1 cellular context compared by ENCODE assay signal in genomic region chr15:84747423-84748273, GRCh38.
A peak's percentile ranks its signal among the peaks of the same experiment; 100 is the strongest.
TF ChIP-seq lines count a peak whose summit lies in the region.

No MANE protein-coding gene starts in this region.

TF ChIP-seq in HepG2, 621 proteins besides CTCF, POLR2A, EP300 and RAD21 (continued from another document and continues in another):
- TF ChIP-seq ZBTB25 (CRISPR knock-in tag; IDR thresholded peaks at IDR 0.05): peak; percentile 70; the same call in 1 of the 2 replicates
- TF ChIP-seq ZNF264 (CRISPR knock-in tag; IDR thresholded peaks at IDR 0.05): no peak
- TF ChIP-seq ZNF644 (CRISPR knock-in tag; IDR thresholded peaks at IDR 0.05; ENCODE audit: low read depth): no peak
- no peak for TF ChIP-seq NCOA1 (CRISPR knock-in tag; IDR thresholded peaks at IDR 0.05)
- no peak for TF ChIP-seq ZBTB46 (CRISPR knock-in tag; IDR thresholded peaks at IDR 0.05; ENCODE audit: borderline replicate concordance)
- no peak for TF ChIP-seq KIAA2018 (CRISPR knock-in tag; IDR thresholded peaks at IDR 0.05; ENCODE audit: borderline replicate concordance)
- TF ChIP-seq NFE2 (CRISPR knock-in tag; IDR thresholded peaks at IDR 0.05): no peak
- TF ChIP-seq NFATC3 (CRISPR knock-in tag; IDR thresholded peaks at IDR 0.05): no peak
- TF ChIP-seq ZNF546 (CRISPR knock-in tag; conservative IDR thresholded peaks at IDR 0.05): no peak
- no peak for TF ChIP-seq MEIS1 (CRISPR knock-in tag; IDR thresholded peaks at IDR 0.05; ENCODE audit: borderline replicate concordance)
- TF ChIP-seq BORCS8-MEF2B (CRISPR knock-in tag; IDR thresholded peaks at IDR 0.05): peak; percentile 91
- no peak for TF ChIP-seq ZFP90 (CRISPR knock-in tag; IDR thresholded peaks at IDR 0.05; ENCODE audit: borderline replicate concordance)
- TF ChIP-seq TGIF2 (CRISPR knock-in tag; IDR thresholded peaks at IDR 0.05): no peak
- TF ChIP-seq ZNF451 (CRISPR knock-in tag; IDR thresholded peaks at IDR 0.05): 0 out of 2 replicates have a peak, but pooled peaks have one; percentile 48
- TF ChIP-seq MIXL1 (CRISPR knock-in tag; IDR thresholded peaks at IDR 0.05): no peak
- TF ChIP-seq ZKSCAN1 (IDR thresholded peaks at IDR 0.05; ENCODE audit: low read length): no peak
- no peak for TF ChIP-seq ZNF552 (CRISPR knock-in tag; IDR thresholded peaks at IDR 0.05; ENCODE audit: borderline replicate concordance)
- no peak for TF ChIP-seq ZKSCAN5 (CRISPR knock-in tag; IDR thresholded peaks at IDR 0.05)
- no peak for TF ChIP-seq FOXK2 (IDR thresholded peaks at IDR 0.05)
- peak; percentile 64 for TF ChIP-seq ZNF574 (CRISPR knock-in tag; IDR thresholded peaks at IDR 0.05)
- TF ChIP-seq MBD4 (IDR thresholded peaks at IDR 0.05; ENCODE audit: borderline replicate concordance, low read length): no peak
- TF ChIP-seq ISL2 (CRISPR knock-in tag; IDR thresholded peaks at IDR 0.05): no peak
- TF ChIP-seq ZNF232 (CRISPR knock-in tag; IDR thresholded peaks at IDR 0.05; ENCODE audit: borderline replicate concordance): peak; percentile 59; the same call in 1 of the 2 replicates
- no peak for TF ChIP-seq MAF1 (CRISPR knock-in tag; IDR thresholded peaks at IDR 0.05; ENCODE audit: borderline replicate concordance)
- no peak for TF ChIP-seq ISX (CRISPR knock-in tag; conservative IDR thresholded peaks at IDR 0.05)
- TF ChIP-seq SYNCRIP (IDR thresholded peaks at IDR 0.05; ENCODE audit: insufficient read depth, low read depth, low read length): no peak
- TF ChIP-seq TRIM22 (IDR thresholded peaks at IDR 0.05): no peak
- peak; percentile 26 for TF ChIP-seq ZNF121 (CRISPR knock-in tag; IDR thresholded peaks at IDR 0.05)
- TF ChIP-seq CREB1 (IDR thresholded peaks at IDR 0.05): no peak
- TF ChIP-seq CREB1 (CRISPR knock-in tag; IDR thresholded peaks at IDR 0.05): no peak
- no peak for TF ChIP-seq ZNF180 (CRISPR knock-in tag; IDR thresholded peaks at IDR 0.05; ENCODE audit: borderline replicate concordance, low read depth)
- TF ChIP-seq ZBTB20 (CRISPR knock-in tag; IDR thresholded peaks at IDR 0.05; ENCODE audit: borderline replicate concordance, low read depth): peak; percentile 46; the same call in 1 of the 2 replicates
- 0 out of 2 replicates have a peak, but pooled peaks have one; percentile 33 for TF ChIP-seq ZNF788 (CRISPR knock-in tag; IDR thresholded peaks at IDR 0.05; ENCODE audit: borderline replicate concordance)
- no peak; the same call in 1 of the 2 replicates for TF ChIP-seq STAG1 (CRISPR knock-in tag; IDR thresholded peaks at IDR 0.05)
- TF ChIP-seq EED (CRISPR knock-in tag; IDR thresholded peaks at IDR 0.05): peak; percentile 82
- TF ChIP-seq ZFP91 (CRISPR knock-in tag; IDR thresholded peaks at IDR 0.05; ENCODE audit: borderline replicate concordance): peak; percentile 77; the same call in 1 of the 2 replicates
- TF ChIP-seq TERF1 (CRISPR knock-in tag; IDR thresholded peaks at IDR 0.05): no peak
- no peak for TF ChIP-seq ZNF737 (CRISPR knock-in tag; IDR thresholded peaks at IDR 0.05; ENCODE audit: borderline replicate concordance)
- TF ChIP-seq ZNF576 (CRISPR knock-in tag; IDR thresholded peaks at IDR 0.05): 0 out of 2 replicates have a peak, but pooled peaks have one; percentile 48
- TF ChIP-seq REPIN1 (CRISPR knock-in tag; IDR thresholded peaks at IDR 0.05; ENCODE audit: borderline replicate concordance, low read depth): 0 out of 2 replicates have a peak, but pooled peaks have one; percentile 81
- no peak for TF ChIP-seq NFKBIZ (CRISPR knock-in tag; IDR thresholded peaks at IDR 0.05)
- TF ChIP-seq ZNF776 (CRISPR knock-in tag; IDR thresholded peaks at IDR 0.05): peak; percentile 75; the same call in 1 of the 2 replicates
- TF ChIP-seq ZNF143 (CRISPR knock-in tag; IDR thresholded peaks at IDR 0.05): no peak
- 0 out of 2 replicates have a peak, but pooled peaks have one; percentile 72 for TF ChIP-seq ZNF550 (CRISPR knock-in tag; IDR thresholded peaks at IDR 0.05; ENCODE audit: borderline replicate concordance)
- TF ChIP-seq ZNF777 (CRISPR knock-in tag; IDR thresholded peaks at IDR 0.05): peak; percentile 86
- no peak for TF ChIP-seq THAP11 (CRISPR knock-in tag; IDR thresholded peaks at IDR 0.05)
